ENCODE assay signal across 1 cellular context in genomic region chrX:153956044-153956907, GRCh38.
A peak's percentile ranks its signal among the peaks of the same experiment; 100 is the strongest.
TF ChIP-seq lines count a peak whose summit lies in the region.

No MANE protein-coding gene starts in this region.

TF ChIP-seq in HepG2, 621 proteins besides CTCF, POLR2A, EP300 and RAD21:
- TF ChIP-seq NR2F1 (CRISPR knock-in tag; IDR thresholded peaks at IDR 0.05) (no peak), AGO2 (optimal IDR thresholded peaks at IDR 0.05; ENCODE audit: low read depth, low read length) (peak; percentile 82), POLR2G (IDR thresholded peaks at IDR 0.05; ENCODE audit: low read depth, low read length) (0 out of 2 replicates have a peak, but pooled peaks have one; percentile 20), ZNF296 (CRISPR knock-in tag; conservative IDR thresholded peaks at IDR 0.05) (no peak), RBM22 (optimal IDR thresholded peaks at IDR 0.05; ENCODE audit: low read length) (peak; percentile 20)
